ENCODE assay signal across 10 cellular contexts in genomic region chr3:195221015-195221853, GRCh38. TPM values are rescaled to one million over a fixed set of nuclear protein-coding genes. Genes with fewer than 3 reads are reported as not detected.
A peak's percentile ranks its signal among the peaks of the same experiment; 100 is the strongest.
DNase-seq lines count a peak whose midpoint lies in the region; ATAC-seq and TF ChIP-seq lines count a peak whose summit lies in the region.
"Had no signal": no experiment of that assay in that cellular context is flagged by ENCODE, and none has a peak within 500 bp of the region (broad histone marks: within the 10 kb centered on the region; RNA-seq: fewer than 3 reads in every experiment).

No MANE protein-coding gene starts in this region.

- H3K27ac Mint-ChIP-seq in activated naive CD4-positive, alpha-beta T cell treated with anti-CD3 and anti-CD28 coated beads, Interleukin-2, amount 10 ng/mL, durations not matched to agents 7 days and 5 days: no peak overlapping the region
- no peak overlapping the region for H3K27ac Mint-ChIP-seq in CD14-positive monocyte

- no peaks in the 10 kb centered on the region for H3K27me3 Mint-ChIP-seq in activated naive CD4-positive, alpha-beta T cell treated with anti-CD3 and anti-CD28 coated beads, Interleukin-2, amount 10 ng/mL, durations not matched to agents 7 days and 5 days
- H3K27me3 Mint-ChIP-seq in CD14-positive monocyte (ENCODE audit: low read depth in 3 of 3): peaks cover 0 to 1% (median 0%) of the 10 kb centered on the region in 3 donors

- H3K27ac ChIP-seq in HL-60 (replicated peaks): peak overlapping the region; percentile 62
- H3K27ac ChIP-seq in right cardiac atrium (ENCODE audit: low read length): no peak overlapping the region
- H3K27ac ChIP-seq: psoas muscle had no signal

- intact Hi-C loops in right cardiac atrium (cut with DNase I) (no loop called here), CD14-positive monocyte (cut with micrococcal nuclease) (no loop called here)

- WGBS in right cardiac atrium: 66% methylated on average over 9 of the region's 9 CpGs

- H3K27me3 ChIP-seq in HL-60 (ENCODE audit: insufficient read depth, poor library complexity, severe bottlenecking): no peaks in the 10 kb centered on the region
- no peaks in the 10 kb centered on the region for H3K27me3 ChIP-seq in right cardiac atrium (ENCODE audit: control insufficient read depth, insufficient read depth)

- peaks cover 11% of the 10 kb centered on the region for H3K4me1 ChIP-seq in right cardiac atrium (ENCODE audit: control insufficient read depth, insufficient read depth, low read length)

- peak; percentile 87 to 88 for ATAC-seq in right cardiac atrium

- no peaks in the 10 kb centered on the region for H3K4me1 Mint-ChIP-seq in activated naive CD4-positive, alpha-beta T cell treated with anti-CD3 and anti-CD28 coated beads, Interleukin-2, amount 10 ng/mL, durations not matched to agents 7 days and 5 days
- H3K4me1 Mint-ChIP-seq in CD14-positive monocyte: peaks cover 19% of the 10 kb centered on the region

- TF ChIP-seq CTCF in HL-60 (IDR thresholded peaks at IDR 0.05; ENCODE audit: insufficient read depth, low read length) (no peak), CD14-positive monocyte (IDR thresholded peaks at IDR 0.05) (no peak)

- H3K9me3 ChIP-seq in right cardiac atrium (ENCODE audit: control insufficient read depth, low read length): no peaks in the 10 kb centered on the region
- H3K9me3 ChIP-seq: psoas muscle had no signal

- CTCF ChIA-PET in activated naive CD4-positive, alpha-beta T cell treated with anti-CD3 and anti-CD28 coated beads, Interleukin-2, amount 10 ng/mL, durations not matched to agents 7 days and 5 days (lab: Charles Lee): no interaction called here

- peak; percentile 70 to 89 for DNase-seq in HL-60 (ENCODE audit: low read depth in 1 of 2, low spot score in 1 of 2)
- peak; percentile 78 for DNase-seq in UCSD-AML1 (lab: John Stamatoyannopoulos, UW; ENCODE audit: unreplicated experiment)
- DNase-seq in right cardiac atrium: peak; percentile 60 to 79 (median 78)
- DNase-seq in stromal cell of bone marrow (ENCODE audit: low read depth): peak; percentile 58
- no peak for DNase-seq in activated naive CD4-positive, alpha-beta T cell treated with anti-CD3 and anti-CD28 coated beads, Interleukin-2, amount 10 ng/mL, durations not matched to agents 7 days and 5 days
- no peak for DNase-seq in iPS-NIHi11 (ENCODE audit: low spot score)
- DNase-seq in DMS153 (lab: John Stamatoyannopoulos, UW): no peak
- DNase-seq in CD14-positive monocyte (ENCODE audit: low spot score): no peak
- DNase-seq: NCI-H748 treated with DMSO at 0.1 percent for 48 hours had no signal

- H3K4me3 ChIP-seq in HL-60 (replicated peaks; ENCODE audit: insufficient read depth, low read length): no peak overlapping the region
- no peak overlapping the region for H3K4me3 ChIP-seq in right cardiac atrium (ENCODE audit: low read length)
- H3K4me3 ChIP-seq: psoas muscle had no signal

- H3K4me3 Mint-ChIP-seq in activated naive CD4-positive, alpha-beta T cell treated with anti-CD3 and anti-CD28 coated beads, Interleukin-2, amount 10 ng/mL, durations not matched to agents 7 days and 5 days: no peak overlapping the region
- H3K4me3 Mint-ChIP-seq in CD14-positive monocyte: no peak overlapping the region

- peaks cover 5% of the 10 kb centered on the region for H3K36me3 Mint-ChIP-seq in activated naive CD4-positive, alpha-beta T cell treated with anti-CD3 and anti-CD28 coated beads, Interleukin-2, amount 10 ng/mL, durations not matched to agents 7 days and 5 days
- H3K36me3 Mint-ChIP-seq in CD14-positive monocyte: peaks cover 37 to 38% of the 10 kb centered on the region in 2 donors

- H3K9me3 Mint-ChIP-seq in activated naive CD4-positive, alpha-beta T cell treated with anti-CD3 and anti-CD28 coated beads, Interleukin-2, amount 10 ng/mL, durations not matched to agents 7 days and 5 days: peaks cover 3% of the 10 kb centered on the region
- peaks cover 0 to 2% (median 0%) of the 10 kb centered on the region in 7 donors for H3K9me3 Mint-ChIP-seq in CD14-positive monocyte

RNA-seq across cellular contexts. Expression of gene XXYLT1, which starts 49.7 kb away (rescaled TPM):
- total RNA-seq in right cardiac atrium: 1 to 10 TPM; 4.3 to 6.2 (median 4.9) TPM
- polyA plus RNA-seq in right cardiac atrium: 3.3 TPM
- polyA plus RNA-seq in CD14-positive monocyte: 10 to 100 TPM; 11.8 to 13.5 TPM

Comparison
In these comparisons a context has a peak if more than half of its experiments do, and no peak if none do; other contexts are left out.
1. DNase-seq: peak in HL-60 (2 of 2), UCSD-AML1 (single experiment), right cardiac atrium (3 of 3) and stromal cell of bone marrow (single experiment); none in activated naive CD4-positive, alpha-beta T cell treated with anti-CD3 and anti-CD28 coated beads, Interleukin-2, amount 10 ng/mL, durations not matched to agents 7 days and 5 days (single experiment), iPS-NIHi11 (single experiment), DMS153 (single experiment) and CD14-positive monocyte (single experiment).